15 cellular contexts compared by ENCODE assay signal in genomic region chr20:38052870-38053269, GRCh38.
"Had no signal": no experiment of that assay in that cellular context is flagged by ENCODE, and none has a peak within 500 bp of the region (broad histone marks: within the 10 kb centered on the region; RNA-seq: fewer than 3 reads in every experiment).

No MANE protein-coding gene starts in this region.

- H3K4me3 ChIP-seq: ascending aorta, mucosa of descending colon, right atrium auricular region, skin epidermis, upper lobe of left lung had no signal

- H3K27me3 ChIP-seq: ascending aorta, right atrium auricular region, upper lobe of left lung had no signal

- H3K9me3 ChIP-seq: ascending aorta, mucosa of descending colon, right atrium auricular region, upper lobe of left lung had no signal

- H3K27ac Mint-ChIP-seq: activated CD4-positive, alpha-beta memory T cell treated with anti-CD3 and anti-CD28 coated beads for 36 hours had no signal

- H3K27me3 Mint-ChIP-seq: activated CD4-positive, alpha-beta memory T cell treated with anti-CD3 and anti-CD28 coated beads for 36 hours; naive thymus-derived CD4-positive, alpha-beta T cell had no signal

- H3K9me3 Mint-ChIP-seq: activated CD4-positive, alpha-beta memory T cell treated with anti-CD3 and anti-CD28 coated beads for 36 hours; activated T-cell treated with anti-CD3 and anti-CD28 coated beads, Interleukin-2, amount 50 U/mL, for 72 hours; naive thymus-derived CD4-positive, alpha-beta T cell had no signal

- ATAC-seq: activated CD4-positive, CD25-positive, alpha-beta regulatory T cell treated with anti-CD3 and anti-CD28 coated beads, Interleukin-2, amount 50 U/mL, for 24 hours; activated T-cell treated with anti-CD3 and anti-CD28 coated beads, Interleukin-2, amount 50 U/mL, for 72 hours; left cardiac atrium; mucosa of descending colon; naive thymus-derived CD4-positive, alpha-beta T cell; stimulated activated naive CD8-positive, alpha-beta T cell treated with anti-CD3 and anti-CD28 coated beads, Interleukin-15, Interleukin-2, amounts not matched to agents 100 U/mL and 50 U/mL, for 24 hours had no signal

- H3K4me1 ChIP-seq: ascending aorta had no signal

- H3K27ac ChIP-seq: ascending aorta, skin epidermis had no signal

- DNase-seq: activated CD4-positive, alpha-beta memory T cell treated with anti-CD3 and anti-CD28 coated beads for 36 hours; activated T-cell treated with anti-CD3 and anti-CD28 coated beads, Interleukin-2, amount 50 U/mL, for 72 hours; erythroblast; left cardiac atrium; mucosa of descending colon; naive thymus-derived CD4-positive, alpha-beta T cell; posterior cingulate gyrus; stimulated activated CD4-positive, alpha-beta T cell treated with anti-CD3 and anti-CD28 coated beads, Interleukin-4, amount 100 ng/mL, for 24 hours; stimulated activated CD8-positive, alpha-beta memory T cell treated with anti-CD3 and anti-CD28 coated beads, Interleukin-4, amount 100 ng/mL, for 48 hours; stimulated activated naive CD8-positive, alpha-beta T cell treated with anti-CD3 and anti-CD28 coated beads, Interleukin-15, Interleukin-2, amounts not matched to agents 100 U/mL and 50 U/mL, for 24 hours; upper lobe of left lung had no signal

- H3K4me3 Mint-ChIP-seq: activated CD4-positive, alpha-beta memory T cell treated with anti-CD3 and anti-CD28 coated beads for 36 hours; activated T-cell treated with anti-CD3 and anti-CD28 coated beads, Interleukin-2, amount 50 U/mL, for 72 hours; naive thymus-derived CD4-positive, alpha-beta T cell had no signal
